In genomic region chr22:24985824-24986214, GRCh38 we compare ENCODE assay signal across 9 cellular contexts. TPM values are rescaled to one million over a fixed set of nuclear protein-coding genes. Genes with fewer than 3 reads are reported as not detected.
DNase-seq lines count a peak whose midpoint lies in the region; ATAC-seq and TF ChIP-seq lines count a peak whose summit lies in the region.
"Had no signal": no experiment of that assay in that cellular context is flagged by ENCODE, and none has a peak within 500 bp of the region (broad histone marks: within the 10 kb centered on the region; RNA-seq: fewer than 3 reads in every experiment).

No MANE protein-coding gene starts in this region.

- peaks cover 8% of the 10 kb centered on the region for H3K4me1 ChIP-seq in mucosa of descending colon (ENCODE audit: low read depth)

- no peaks in the 10 kb centered on the region for H3K9me3 ChIP-seq in mucosa of descending colon

- ATAC-seq in SK-N-SH treated with all-trans-retinoic acid at 6 μM for 48 hours: peak; percentile 72
- ATAC-seq in HG02884 (IDR thresholded peaks at IDR 0.05; ENCODE audit: unreplicated experiment): no peak
- no peak for ATAC-seq in GM18868 (IDR thresholded peaks at IDR 0.05; ENCODE audit: unreplicated experiment)
- ATAC-seq in mucosa of descending colon: no peak
- no peak for ATAC-seq in HG02852 (IDR thresholded peaks at IDR 0.05; ENCODE audit: unreplicated experiment)

- H3K4me3 ChIP-seq in mucosa of descending colon: no peak overlapping the region

- no peaks in the 10 kb centered on the region for H3K36me3 ChIP-seq in mucosa of descending colon (ENCODE audit: low read depth)

- intact Hi-C loops in mucosa of descending colon (cut with DNase I, micrococcal nuclease): no loop called here

- TF ChIP-seq CTCF in mucosa of descending colon (IDR thresholded peaks at IDR 0.05): no peak

- DNase-seq in Daoy (ENCODE audit: low read depth): peak; percentile 91
- peak; percentile 8 for DNase-seq in fibroblast of peridontal ligament (ENCODE audit: extremely low read depth)
- DNase-seq in non-pigmented ciliary epithelial cell (ENCODE audit: low read depth): peak; percentile 75
- no peak for DNase-seq in mucosa of descending colon
- DNase-seq: activated T-cell treated with anti-CD3 and anti-CD28 coated beads, Interleukin-2, amount 50 U/mL, for 24 hours had no signal

TF ChIP-seq in SK-N-SH treated with all-trans-retinoic acid at 6 μM for 48 hours, 23 proteins besides CTCF, POLR2A, EP300 and RAD21:
- TF ChIP-seq ZFP3 (CRISPR knock-in tag; IDR thresholded peaks at IDR 0.05) (no peak), CSRNP3 (CRISPR knock-in tag; IDR thresholded peaks at IDR 0.05) (no peak), POU6F1 (CRISPR knock-in tag; IDR thresholded peaks at IDR 0.05; ENCODE audit: borderline replicate concordance, low read depth) (no peak), RARB (CRISPR knock-in tag; IDR thresholded peaks at IDR 0.05) (no peak), ZNF565 (CRISPR knock-in tag; conservative IDR thresholded peaks at IDR 0.05; ENCODE audit: low read depth) (no peak), TOX (CRISPR knock-in tag; IDR thresholded peaks at IDR 0.05; ENCODE audit: borderline replicate concordance) (no peak), ZC3H10 (CRISPR knock-in tag; IDR thresholded peaks at IDR 0.05) (no peak), ZFP30 (CRISPR knock-in tag; IDR thresholded peaks at IDR 0.05) (no peak), ARNTL (CRISPR knock-in tag; IDR thresholded peaks at IDR 0.05; ENCODE audit: borderline replicate concordance, low read depth) (no peak), GLIS3 (CRISPR knock-in tag; IDR thresholded peaks at IDR 0.05) (no peak), ISL1 (CRISPR knock-in tag; IDR thresholded peaks at IDR 0.05) (no peak), CSDC2 (CRISPR knock-in tag; IDR thresholded peaks at IDR 0.05) (no peak)

RNA-seq across cellular contexts. Expression of gene KIAA1671, which starts 33.3 kb away (rescaled TPM):
- 3.1 and 5.5 TPM in 2 replicates for total RNA-seq in Daoy (2014; rRNA removed; shearing (Covaris generic))
- total RNA-seq in mucosa of descending colon: 100 to 1,000 TPM in 1 of 3 donors, 10 to 100 TPM in 2; 71.3 to 131 (median 88.9) TPM

RNA-seq across cellular contexts. Expression of gene LHFPL7, which starts 39.3 kb away (rescaled TPM):
- not detected in 2 replicates for total RNA-seq in Daoy (2014; rRNA removed; shearing (Covaris generic))
- total RNA-seq in mucosa of descending colon: under 1 TPM in 1 of 3 donors, not detected in 2; 0.34 TPM

Comparison
In these comparisons a context has a peak if more than half of its experiments do, and no peak if none do; other contexts are left out.
1. DNase-seq: peak in Daoy (single experiment), fibroblast of peridontal ligament (single experiment) and non-pigmented ciliary epithelial cell (single experiment); none in mucosa of descending colon (0 of 3).
2. RNA of gene KIAA1671, which starts 33.3 kb away (total RNA-seq): 71.3 to 131 TPM in mucosa of descending colon; 3.1 to 5.5 TPM in Daoy; every median in the first group is over 10 times any median in the second.